ENCODE assay signal across 30 cellular contexts in the genomic region with DNA sequence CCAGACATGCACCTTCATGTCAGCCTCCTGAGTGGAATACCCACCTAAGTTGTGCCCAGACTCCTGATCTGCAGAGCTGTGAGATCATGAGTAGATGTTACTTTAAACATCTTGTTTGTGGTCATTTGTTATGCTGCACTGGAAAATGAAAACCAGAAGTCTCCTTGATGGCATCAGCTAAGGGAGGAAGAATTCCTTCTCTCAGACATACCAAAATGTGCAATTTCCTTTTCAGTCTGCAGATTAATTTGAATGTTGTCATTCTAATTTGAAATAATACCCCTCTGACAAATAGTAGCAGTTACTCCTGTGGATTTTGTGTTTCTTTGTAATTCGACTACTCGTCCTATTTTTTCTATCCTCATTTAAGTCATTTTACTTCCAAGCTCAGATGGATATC. TPM values are rescaled to one million over a fixed set of nuclear protein-coding genes. Genes with fewer than 3 reads are reported as not detected.
DNase-seq lines count a peak whose midpoint lies in the region; ATAC-seq, FAIRE-seq and TF ChIP-seq lines count a peak whose summit lies in the region.
"Had no signal": no experiment of that assay in that cellular context is flagged by ENCODE, and none has a peak within 500 bp of the region (broad histone marks: within the 10 kb centered on the region; RNA-seq: fewer than 3 reads in every experiment).

No MANE protein-coding gene starts in this region.

- H3K9ac ChIP-seq in adipocyte (ENCODE audit: low read length) = no peak overlapping the region

- H3K79me2 ChIP-seq in osteoblast (ENCODE audit: insufficient read depth, low read length) = peaks cover 90% of the 10 kb centered on the region

- H3K4me2 ChIP-seq in osteoblast (ENCODE audit: insufficient read depth, low read length) = peak overlapping the region; percentile 36

- TF ChIP-seq CTCF in osteoblast (IDR thresholded peaks at IDR 0.05; ENCODE audit: extremely low read depth, low read depth, low read length) = no peak
- no peak for TF ChIP-seq CTCF in omental fat pad (IDR thresholded peaks at IDR 0.05)

- no peak overlapping the region for H2AFZ ChIP-seq in osteoblast (ENCODE audit: low read length)

- H3K27me3 ChIP-seq in adipocyte (replicated peaks; ENCODE audit: control insufficient read depth, insufficient read depth, low read length) (no peaks in the 10 kb centered on the region), osteoblast (ENCODE audit: insufficient read depth, low read length) (no peaks in the 10 kb centered on the region)
- H3K27me3 ChIP-seq: left lung, sigmoid colon, transverse colon had no signal

- TF ChIP-seq POLR2A in GM12891 (IDR thresholded peaks at IDR 0.05; ENCODE audit: low read depth, low read length) = no peak

- H3K4me1 ChIP-seq in adipocyte (ENCODE audit: control insufficient read depth, insufficient read depth, low read length) (peaks cover 41% of the 10 kb centered on the region), osteoblast (ENCODE audit: insufficient read depth, low read length) (peaks cover 21% of the 10 kb centered on the region)
- H3K4me1 ChIP-seq: left lung, sigmoid colon, transverse colon had no signal

- DNase-seq in GM03348 (ENCODE audit: low spot score) (peak; percentile 44), adipocyte (ENCODE audit: low read depth) (peak; percentile 78), fibroblast of gingiva (ENCODE audit: low read depth) (peak; percentile 66), osteoblast (ENCODE audit: insufficient read length, low spot score, missing footprints) (no peak), GM12891 (ENCODE audit: insufficient read length, low spot score) (no peak), omental fat pad (ENCODE audit: low spot score) (no peak)
- DNase-seq: activated CD4-positive, alpha-beta T cell treated with anti-CD3 and anti-CD28 coated beads, Interleukin-2, amount 50 U/mL, for 1 hour; activated gamma-delta T cell treated with Interleukin-2 at 50 U/mL for 16 hours; activated naive CD8-positive, alpha-beta T cell treated with anti-CD3 and anti-CD28 coated beads, Interleukin-2, amount 10 ng/mL, durations not matched to agents 7 days and 5 days; activated T-cell treated with anti-CD3 and anti-CD28 coated beads, Interleukin-2, amount 50 U/mL, for 4 hours; C1 segment of cervical spinal cord; glutamatergic neuron; Kasumi-1; left lung; MV-4-11; naive B cell; NCI-H146; NCI-H446; NCI-H748 treated with DMSO at 0.1 percent for 48 hours; sigmoid colon; T-helper 1 cell; transverse colon had no signal

- H3K27ac ChIP-seq in osteoblast (ENCODE audit: low read depth, low read length) = peak overlapping the region; percentile 24
- H3K27ac ChIP-seq: left lung, sigmoid colon, transverse colon had no signal

- no peak for ATAC-seq in GM18498 (IDR thresholded peaks at IDR 0.05; ENCODE audit: unreplicated experiment)
- no peak for ATAC-seq in HG03108 (IDR thresholded peaks at IDR 0.05; ENCODE audit: unreplicated experiment)
- ATAC-seq in omental fat pad (ENCODE audit: low FRiP score) = no peak
- ATAC-seq: activated T-cell treated with anti-CD3 and anti-CD28 coated beads, Interleukin-2, amount 50 U/mL, for 4 hours; HCT116; left lung; stimulated activated effector memory CD8-positive, alpha-beta T cell treated with anti-CD3 and anti-CD28 coated beads, Interleukin-12 subunit alpha, Interleukin-12 subunit beta, amount 100 ng/mL, for 72 hours; WTC11 had no signal

- H4K20me1 ChIP-seq in osteoblast (ENCODE audit: insufficient read depth, low read length) = peaks cover 17% of the 10 kb centered on the region

- H3K4me3 ChIP-seq in adipocyte (ENCODE audit: low read length) (no peak overlapping the region), osteoblast (ENCODE audit: insufficient read depth, low read length) (no peak overlapping the region)
- H3K4me3 ChIP-seq: left lung, sigmoid colon, transverse colon had no signal

- H3K36me3 ChIP-seq in adipocyte (ENCODE audit: control insufficient read depth, insufficient read depth, low read length, severe bottlenecking) (peaks cover 9% of the 10 kb centered on the region), osteoblast (ENCODE audit: insufficient read depth, low read length) (peaks cover 10% of the 10 kb centered on the region)
- H3K36me3 ChIP-seq: left lung, sigmoid colon, transverse colon had no signal

- H3K9me3 ChIP-seq in adipocyte (ENCODE audit: control insufficient read depth, low read length) (no peaks in the 10 kb centered on the region), osteoblast (ENCODE audit: low read depth, low read length) (no peaks in the 10 kb centered on the region)
- H3K9me3 ChIP-seq: left lung, sigmoid colon, transverse colon had no signal

- FAIRE-seq in GM12891 (lab: Jason Lieb, UNC) = no peak
- FAIRE-seq: endothelial cell of umbilical vein, islet of Langerhans, RCC 7860 had no signal

TF ChIP-seq in GM12891, 5 proteins besides CTCF, POLR2A, EP300 and RAD21:
- TF ChIP-seq POLR2AphosphoS5 (IDR thresholded peaks at IDR 0.05; ENCODE audit: low read depth, low read length) (no peak), SPI1 (IDR thresholded peaks at IDR 0.05; ENCODE audit: low read depth, low read length) (no peak), POU2F2 (IDR thresholded peaks at IDR 0.05; ENCODE audit: low read depth, low read length) (no peak), PAX5 (IDR thresholded peaks at IDR 0.05; ENCODE audit: insufficient read depth, low read length, severe bottlenecking) (no peak), TAF1 (IDR thresholded peaks at IDR 0.05; ENCODE audit: low read depth, low read length) (no peak)

RNA-seq across cellular contexts. Expression of gene ITGBL1, which starts 59.3 kb away (rescaled TPM):
- total RNA-seq in osteoblast (360 and 398 TPM in 2 replicates), omental fat pad (1 to 10 TPM; 1.3 to 3.5 (median 2.4) TPM)
- not detected for polyA plus RNA-seq in GM12891 (2012; ENCODE audit: low read depth, missing spikeins)
- total RNA-seq: activated naive CD8-positive, alpha-beta T cell treated with anti-CD3 and anti-CD28 coated beads, Interleukin-2, amount 10 ng/mL, durations not matched to agents 7 days and 5 days had no signal

Comparison
In these comparisons a context has a peak if more than half of its experiments do, and no peak if none do; other contexts are left out.
1. DNase-seq: peak in GM03348 (single experiment), adipocyte (single experiment) and fibroblast of gingiva (single experiment); none in osteoblast (single experiment), GM12891 (single experiment) and omental fat pad (single experiment).
2. RNA of gene ITGBL1, which starts 59.3 kb away (total RNA-seq): 360 to 398 TPM in osteoblast; 1.3 to 3.5 TPM in omental fat pad; every median in the first group is over 10 times any median in the second.